In genomic region chr9:133632806-133633680, GRCh38 we compare ENCODE assay signal across 20 cellular contexts. TPM values are rescaled to one million over a fixed set of nuclear protein-coding genes. Genes with fewer than 3 reads are reported as not detected.
DNase-seq lines count a peak whose midpoint lies in the region; ATAC-seq and TF ChIP-seq lines count a peak whose summit lies in the region.
"Had no signal": no experiment of that assay in that cellular context is flagged by ENCODE, and none has a peak within 500 bp of the region (broad histone marks: within the 10 kb centered on the region; RNA-seq: fewer than 3 reads in every experiment).

No MANE protein-coding gene starts in this region.

- no peak for ATAC-seq in activated T-cell treated with anti-CD3 and anti-CD28 coated beads, Interleukin-2, amount 50 U/mL, for 72 hours (replicated peaks in 1 of 2)
- ATAC-seq: mucosa of descending colon had no signal

- H3K79me2 ChIP-seq in MM.1S (ENCODE audit: low read length) (no peaks in the 10 kb centered on the region), trophoblast cell (ENCODE audit: control insufficient read depth, insufficient read depth, low read length, poor library complexity) (no peaks in the 10 kb centered on the region)

- H3K79me1 ChIP-seq in trophoblast cell (ENCODE audit: low read length), result no peaks in the 10 kb centered on the region

- H3K9me2 ChIP-seq in MM.1S (replicated peaks; ENCODE audit: insufficient read depth, low read length), result no peaks in the 10 kb centered on the region

- H3K4ac ChIP-seq in trophoblast cell (ENCODE audit: low read depth, low read length), result no peak overlapping the region

- H2AK5ac ChIP-seq in trophoblast cell (ENCODE audit: low read length), result no peak overlapping the region

- no peak overlapping the region for H4K91ac ChIP-seq in trophoblast cell (ENCODE audit: low read depth, low read length)

- H3K4me1 Mint-ChIP-seq in brain, result peaks cover 49% of the 10 kb centered on the region
- no peaks in the 10 kb centered on the region for H3K4me1 Mint-ChIP-seq in activated T-cell treated with anti-CD3 and anti-CD28 coated beads, Interleukin-2, amount 50 U/mL, for 72 hours (ENCODE audit: low read depth)
- H3K4me1 Mint-ChIP-seq: activated B cell treated with CpG ODN at 0.5 μM for 24 hours had no signal

- H3K4me1 ChIP-seq in BLaER1 treated with 17β-estradiol and CSF1 and Interleukin-3, amounts not matched to agents 10 nM and 100 nM, result peaks cover 17 to 56% (median 39%) of the 10 kb centered on the region in 10 experiments
- H3K4me1 ChIP-seq in MM.1S (ENCODE audit: low read length) (no peaks in the 10 kb centered on the region), trophoblast cell (ENCODE audit: control insufficient read depth in 1 of 2, insufficient read depth in 2 of 2, low read length in 2 of 2) (peaks cover 0 to 9% of the 10 kb centered on the region in 2 experiments)

- peaks cover 0 to 15% (median 0%) of the 10 kb centered on the region in 11 experiments; a peak in 3 of 22 replicates for H3K27me3 ChIP-seq in BLaER1 treated with 17β-estradiol and CSF1 and Interleukin-3, amounts not matched to agents 10 nM and 100 nM
- H3K27me3 ChIP-seq in H7 (ENCODE audit: control insufficient read depth, insufficient read depth, low read length), result no peaks in the 10 kb centered on the region
- peaks cover 85% of the 10 kb centered on the region for H3K27me3 ChIP-seq in MM.1S (replicated peaks; ENCODE audit: insufficient read depth, low read length)
- no peaks in the 10 kb centered on the region for H3K27me3 ChIP-seq in trophoblast cell (ENCODE audit: insufficient read depth, low read length)

- no peaks in the 10 kb centered on the region for H3K36me3 ChIP-seq in BLaER1 treated with 17β-estradiol and CSF1 and Interleukin-3, amounts not matched to agents 10 nM and 100 nM
- H3K36me3 ChIP-seq in H7 (replicated peaks; ENCODE audit: control insufficient read depth, insufficient read depth, low read length), result no peaks in the 10 kb centered on the region
- H3K36me3 ChIP-seq in MM.1S (replicated peaks; ENCODE audit: insufficient read depth, low read length), result no peaks in the 10 kb centered on the region
- no peaks in the 10 kb centered on the region for H3K36me3 ChIP-seq in trophoblast cell (ENCODE audit: control insufficient read depth in 1 of 2, insufficient read depth in 2 of 2, low read length in 2 of 2)
- H3K36me3 ChIP-seq: thoracic aorta had no signal

- H2BK12ac ChIP-seq in trophoblast cell (ENCODE audit: low read length), result no peak overlapping the region

- peaks cover 0 to 18% (median 0%) of the 10 kb centered on the region in 11 experiments; a peak in 4 of 22 replicates for H4K20me1 ChIP-seq in BLaER1 treated with 17β-estradiol and CSF1 and Interleukin-3, amounts not matched to agents 10 nM and 100 nM
- no peaks in the 10 kb centered on the region for H4K20me1 ChIP-seq in MM.1S (ENCODE audit: insufficient read depth, low read length)

- DNase-seq in H7, result peak; percentile 79
- peak; percentile 62 for DNase-seq in NCI-H2171 (lab: John Stamatoyannopoulos, UW)
- no peak for DNase-seq in MM.1S
- DNase-seq in trophoblast cell, result no peak
- DNase-seq in foreskin fibroblast, result no peak
- no peak for DNase-seq in activated T-cell treated with anti-CD3 and anti-CD28 coated beads, Interleukin-2, amount 50 U/mL, for 72 hours
- DNase-seq: activated B cell treated with CpG ODN at 0.5 μM for 24 hours; amniotic stem cell; effector memory CD4-positive, alpha-beta T cell; left cardiac atrium; mucosa of descending colon; NCI-H526 treated with DMSO at 0.1 percent for 48 hours; stimulated activated CD4-positive, alpha-beta T cell treated with anti-CD3 and anti-CD28 coated beads, Interleukin-4, amount 100 ng/mL, for 24 hours had no signal

- H3K23ac ChIP-seq in trophoblast cell (ENCODE audit: low read length), result no peak overlapping the region

- H3K9me3 ChIP-seq in BLaER1 treated with 17β-estradiol and CSF1 and Interleukin-3, amounts not matched to agents 10 nM and 100 nM (replicated peaks in 1 of 11), result no peaks in the 10 kb centered on the region
- no peaks in the 10 kb centered on the region for H3K9me3 ChIP-seq in MM.1S (replicated peaks; ENCODE audit: insufficient read depth, low read length)
- peaks cover 2% of the 10 kb centered on the region for H3K9me3 ChIP-seq in trophoblast cell (ENCODE audit: insufficient read depth, low read depth, low read length)
- H3K9me3 ChIP-seq: mucosa of descending colon, thoracic aorta had no signal

- H3K27ac Mint-ChIP-seq in brain, result peak overlapping the region in 4 of 5 experiments; percentile 75 to 95 (median 85)
- no peak overlapping the region for H3K27ac Mint-ChIP-seq in activated T-cell treated with anti-CD3 and anti-CD28 coated beads, Interleukin-2, amount 50 U/mL, for 72 hours
- H3K27ac Mint-ChIP-seq: activated B cell treated with CpG ODN at 0.5 μM for 24 hours; activated T-helper 2 cell treated with anti-CD3 and anti-CD28 coated beads, Interferon-gamma antibody, Interleukin-2, Interleukin-4, amounts not matched to agents 10 μg/mL and 5 μg/mL and 100 μg/mL, durations not matched to agents 14 hours and 24 hours and 36 hours had no signal

- H3K4me3 ChIP-seq in BLaER1 treated with 17β-estradiol and CSF1 and Interleukin-3, amounts not matched to agents 10 nM and 100 nM, result no peak overlapping the region
- H3K4me3 ChIP-seq in H7 (ENCODE audit: insufficient read depth, low read depth, low read length) (no peak overlapping the region), MM.1S (ENCODE audit: low read length) (no peak overlapping the region), trophoblast cell (ENCODE audit: low read depth, low read length) (no peak overlapping the region), foreskin fibroblast (ENCODE audit: low read depth in 1 of 2, low read length in 2 of 2) (no peak overlapping the region)
- H3K4me3 ChIP-seq: mucosa of descending colon, thoracic aorta had no signal

- no peaks in the 10 kb centered on the region for H3K36me3 Mint-ChIP-seq in brain
- no peaks in the 10 kb centered on the region for H3K36me3 Mint-ChIP-seq in activated T-cell treated with anti-CD3 and anti-CD28 coated beads, Interleukin-2, amount 50 U/mL, for 72 hours (ENCODE audit: insufficient read depth in 2 of 2)

- no peak overlapping the region for H4K8ac ChIP-seq in trophoblast cell (ENCODE audit: low read depth, low read length)

- no peak overlapping the region for H2AFZ ChIP-seq in MM.1S (ENCODE audit: low read length)
- no peak overlapping the region for H2AFZ ChIP-seq in trophoblast cell (ENCODE audit: insufficient read depth, low read length, poor library complexity)

- H3F3A ChIP-seq in MM.1S (ENCODE audit: insufficient read depth, low read length), result no peaks in the 10 kb centered on the region

- peak overlapping the region in 9 of 11 experiments; percentile 59 to 97 (median 83); a peak in 18 of 22 replicates for H3K4me2 ChIP-seq in BLaER1 treated with 17β-estradiol and CSF1 and Interleukin-3, amounts not matched to agents 10 nM and 100 nM
- H3K4me2 ChIP-seq in MM.1S (ENCODE audit: low read depth, low read length), result no peak overlapping the region
- no peak overlapping the region for H3K4me2 ChIP-seq in trophoblast cell (ENCODE audit: low read length)

- peaks cover 3% of the 10 kb centered on the region for H3K27me3 Mint-ChIP-seq in brain
- H3K27me3 Mint-ChIP-seq in activated T-cell treated with anti-CD3 and anti-CD28 coated beads, Interleukin-2, amount 50 U/mL, for 72 hours (ENCODE audit: low read depth), result no peaks in the 10 kb centered on the region

- H2BK5ac ChIP-seq in trophoblast cell (ENCODE audit: low read depth, low read length, poor library complexity), result no peak overlapping the region

- H3K4me3 Mint-ChIP-seq in brain, result peak overlapping the region in 1 of 5 experiments; percentile 68
- no peak overlapping the region for H3K4me3 Mint-ChIP-seq in activated T-cell treated with anti-CD3 and anti-CD28 coated beads, Interleukin-2, amount 50 U/mL, for 72 hours
- H3K4me3 Mint-ChIP-seq: activated B cell treated with CpG ODN at 0.5 μM for 24 hours had no signal

- H3K9me3 Mint-ChIP-seq in brain, result no peaks in the 10 kb centered on the region
- H3K9me3 Mint-ChIP-seq in activated T-cell treated with anti-CD3 and anti-CD28 coated beads, Interleukin-2, amount 50 U/mL, for 72 hours, result no peaks in the 10 kb centered on the region
- H3K9me3 Mint-ChIP-seq: activated B cell treated with CpG ODN at 0.5 μM for 24 hours; activated T-helper 2 cell treated with anti-CD3 and anti-CD28 coated beads, Interferon-gamma antibody, Interleukin-2, Interleukin-4, amounts not matched to agents 10 μg/mL and 5 μg/mL and 100 μg/mL, durations not matched to agents 14 hours and 24 hours and 36 hours had no signal

- no CpG with 5 or more reads among the region's 27 CpGs for WGBS in trophoblast cell (ENCODE audit: extremely low coverage, insufficient coverage, insufficient read length)

- TF ChIP-seq CTCF in brain (conservative IDR thresholded peaks at IDR 0.05) (no peak), MM.1S (IDR thresholded peaks at IDR 0.05; ENCODE audit: low read length) (no peak), foreskin fibroblast (IDR thresholded peaks at IDR 0.05; ENCODE audit: low read depth, low read length) (no peak)

- no peak overlapping the region for H3K14ac ChIP-seq in trophoblast cell (ENCODE audit: low read length)

- peak overlapping the region in 3 of 11 experiments; percentile 15 to 43 (median 21); a peak in 2 of 22 replicates for H3K27ac ChIP-seq in BLaER1 treated with 17β-estradiol and CSF1 and Interleukin-3, amounts not matched to agents 10 nM and 100 nM
- H3K27ac ChIP-seq in MM.1S (ENCODE audit: low read length) (no peak overlapping the region), trophoblast cell (ENCODE audit: low read depth, low read length) (no peak overlapping the region)
- H3K27ac ChIP-seq: RWPE1, thoracic aorta had no signal

- H2BK120ac ChIP-seq in trophoblast cell (ENCODE audit: insufficient read depth, low read length, poor library complexity), result no peak overlapping the region

- H3K18ac ChIP-seq in trophoblast cell (ENCODE audit: low read length), result no peak overlapping the region

- H4K12ac ChIP-seq in trophoblast cell (ENCODE audit: low read depth, low read length), result no peak overlapping the region

- 0 out of 22 replicates have a peak overlapping the region, but pooled peaks of 4 of the 11 experiments have one; percentile 4 to 30 (median 22) for H3K9ac ChIP-seq in BLaER1 treated with 17β-estradiol and CSF1 and Interleukin-3, amounts not matched to agents 10 nM and 100 nM
- H3K9ac ChIP-seq in MM.1S (ENCODE audit: low read length), result no peak overlapping the region
- no peak overlapping the region for H3K9ac ChIP-seq in trophoblast cell (ENCODE audit: low read length)

RNA-seq across cellular contexts. Expression of gene DBH, which starts 3.1 kb away (rescaled TPM):
- 0.07 TPM in 1 of 2 replicates, not detected in the other for total RNA-seq in H7 (2014; rRNA removed; shearing (Covaris generic))
- 4.9 TPM for polyA plus RNA-seq in brain (ENCODE audit: insufficient read depth, low read depth, low replicate concordance)
- polyA plus RNA-seq in trophoblast cell (2013), result 0.01 and 0.03 TPM in 2 replicates
- total RNA-seq in activated T-cell treated with anti-CD3 and anti-CD28 coated beads, Interleukin-2, amount 50 U/mL, for 72 hours, result not detected
- total RNA-seq: activated B cell treated with CpG ODN at 0.5 μM for 24 hours; activated CD8-positive, alpha-beta memory T cell treated with anti-CD3 and anti-CD28 coated beads for 36 hours; activated T-helper 2 cell treated with anti-CD3 and anti-CD28 coated beads, Interferon-gamma antibody, Interleukin-2, Interleukin-4, amounts not matched to agents 10 μg/mL and 5 μg/mL and 100 μg/mL, durations not matched to agents 14 hours and 24 hours and 36 hours; left cardiac atrium; mucosa of descending colon; thoracic aorta had no signal

RNA-seq across cellular contexts. Expression of gene FAM163B, which starts 23.9 kb away (rescaled TPM):
- total RNA-seq in H7 (2014; rRNA removed; shearing (Covaris generic)), result 1.2 and 3.7 TPM in 2 replicates
- polyA plus RNA-seq in brain (ENCODE audit: insufficient read depth, low read depth, low replicate concordance), result 89.4 TPM
- polyA plus RNA-seq in trophoblast cell (2013), result 0.89 and 0.90 TPM in 2 replicates
- not detected for total RNA-seq in activated T-cell treated with anti-CD3 and anti-CD28 coated beads, Interleukin-2, amount 50 U/mL, for 72 hours
- total RNA-seq: activated B cell treated with CpG ODN at 0.5 μM for 24 hours; activated CD8-positive, alpha-beta memory T cell treated with anti-CD3 and anti-CD28 coated beads for 36 hours; activated T-helper 2 cell treated with anti-CD3 and anti-CD28 coated beads, Interferon-gamma antibody, Interleukin-2, Interleukin-4, amounts not matched to agents 10 μg/mL and 5 μg/mL and 100 μg/mL, durations not matched to agents 14 hours and 24 hours and 36 hours; T-helper 1 cell treated with Interleukin-12 subunit alpha and Interleukin-12 subunit beta and Interleukin-4 antibody, amounts not matched to agents 30 ng/mL and 1 ng/mL, for 36 hours; thoracic aorta had no signal

Comparison
In these comparisons a context has a peak if more than half of its experiments do, and no peak if none do; other contexts are left out.
1. H3K4me2 ChIP-seq: peak in BLaER1 treated with 17β-estradiol and CSF1 and Interleukin-3, amounts not matched to agents 10 nM and 100 nM (9 of 11); none in MM.1S (single experiment) and trophoblast cell (single experiment).
2. DNase-seq: peak in H7 (single experiment) and NCI-H2171 (single experiment); none in MM.1S (single experiment), trophoblast cell (0 of 2), foreskin fibroblast (0 of 2) and activated T-cell treated with anti-CD3 and anti-CD28 coated beads, Interleukin-2, amount 50 U/mL, for 72 hours (0 of 2).